Comparison of ENCODE assay signal across 8 cellular contexts in the genomic region with DNA sequence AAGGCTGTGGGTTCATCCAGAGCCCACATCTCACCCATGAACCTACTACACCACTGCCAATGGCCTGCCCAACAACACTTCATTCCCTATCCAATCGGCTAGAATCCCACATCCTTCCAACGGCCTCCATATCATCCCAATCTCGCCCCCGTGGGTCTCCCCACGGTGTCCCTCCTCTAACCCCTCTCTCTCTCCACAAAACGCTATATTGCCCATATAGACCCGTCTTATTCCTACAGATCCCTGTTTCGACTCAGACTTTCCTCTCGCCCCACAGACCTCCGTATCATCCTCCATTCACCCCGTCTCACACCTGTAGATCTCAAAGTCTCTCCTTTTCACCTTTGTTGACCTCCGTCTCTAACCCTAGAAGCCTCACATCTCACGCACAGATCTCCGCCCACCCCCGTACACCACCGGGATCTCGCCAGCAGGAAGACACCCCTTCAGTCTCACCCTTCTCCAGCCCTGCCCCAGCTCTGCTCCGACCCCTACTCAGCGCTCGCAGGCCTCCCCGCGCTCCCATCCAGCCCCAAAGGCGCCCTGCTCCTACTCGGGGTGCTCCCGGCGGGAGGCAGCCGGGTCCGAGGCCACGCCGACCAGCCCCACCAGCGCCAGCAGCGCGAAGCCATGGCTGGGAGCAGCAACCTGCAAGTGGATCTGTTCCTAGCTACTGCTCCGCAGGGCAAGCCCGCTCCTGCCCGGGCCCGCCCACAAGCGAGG. TPM values are rescaled to one million over a fixed set of nuclear protein-coding genes. Genes with fewer than 3 reads are reported as not detected.
DNase-seq lines count a peak whose midpoint lies in the region; ATAC-seq and TF ChIP-seq lines count a peak whose summit lies in the region.

A gene with protein sequence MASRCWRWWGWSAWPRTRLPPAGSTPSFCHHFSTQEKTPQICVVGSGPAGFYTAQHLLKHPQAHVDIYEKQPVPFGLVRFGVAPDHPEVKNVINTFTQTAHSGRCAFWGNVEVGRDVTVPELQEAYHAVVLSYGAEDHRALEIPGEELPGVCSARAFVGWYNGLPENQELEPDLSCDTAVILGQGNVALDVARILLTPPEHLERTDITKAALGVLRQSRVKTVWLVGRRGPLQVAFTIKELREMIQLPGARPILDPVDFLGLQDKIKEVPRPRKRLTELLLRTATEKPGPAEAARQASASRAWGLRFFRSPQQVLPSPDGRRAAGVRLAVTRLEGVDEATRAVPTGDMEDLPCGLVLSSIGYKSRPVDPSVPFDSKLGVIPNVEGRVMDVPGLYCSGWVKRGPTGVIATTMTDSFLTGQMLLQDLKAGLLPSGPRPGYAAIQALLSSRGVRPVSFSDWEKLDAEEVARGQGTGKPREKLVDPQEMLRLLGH (minus strand): TSS at position 682 of the 723 bp plus-strand sequence. CDS start 50 bp downstream, at position 632.

- H3K9me3 Mint-ChIP-seq in osteocyte (ENCODE audit: unreplicated experiment), result no peaks in the 10 kb centered on the region

- H3K4me2 ChIP-seq in PC-9, result peak within 1 kb of the TSS; percentile 97

- in situ Hi-C loops in endometrial microvascular endothelial cells (cut with HindIII; ENCODE audit: inconsistent ontology term, low pct_unique_long_range_greater_than_20kb, low sequenced_read_pairs), result no loop called here

- peak; percentile 89 for TF ChIP-seq POLR2A in GM15510 (IDR thresholded peaks at IDR 0.05; ENCODE audit: borderline replicate concordance, extremely low read depth, insufficient read length)

- POLR2A ChIA-PET in PC-9 (lab: Charles Lee; ENCODE audit: unreplicated experiment), result interaction anchor here (0.6 to 1.0 kb wide), 16 partner anchors 9 to 371 kb away, joined by 3 to 8 read pairs (median 4); a partner anchor contains a TSS

- H3K9me3 ChIP-seq in PC-9 (ENCODE audit: insufficient read depth, low read depth), result no peaks in the 10 kb centered on the region

- H3K27me3 Mint-ChIP-seq in osteocyte (ENCODE audit: unreplicated experiment), result peaks cover 3% of the 10 kb centered on the region

- peak within 1 kb of the TSS; percentile 88 for H3K4me3 Mint-ChIP-seq in osteocyte (ENCODE audit: unreplicated experiment)

- CTCF ChIA-PET in PC-9 (lab: Charles Lee), result interaction anchor here (0.5 to 1.5 kb wide), 5 partner anchors 30 to 399 kb away, joined by 4 to 12 read pairs (median 7); no protein-coding TSS in a partner anchor

- intact Hi-C loops in PC-9 (cut with micrococcal nuclease; ENCODE audit: unreplicated experiment), result loop anchor here (1.0 to 5.0 kb wide), 2 partner anchors 45 to 85 kb away; no protein-coding TSS in a partner anchor

- H2AFZ ChIP-seq in PC-9, result peak within 1 kb of the TSS; percentile 92

- ATAC-seq in HG02588 (IDR thresholded peaks at IDR 0.05; ENCODE audit: unreplicated experiment), result no peak

- H3K27ac ChIP-seq in PC-9, result peak within 1 kb of the TSS; percentile 64

- H3K36me3 ChIP-seq in H7 (replicated peaks; ENCODE audit: control insufficient read depth, insufficient read depth, low read length), result no peaks in the 10 kb centered on the region; the same call in none of the 2 replicates
- no peaks in the 10 kb centered on the region for H3K36me3 ChIP-seq in PC-9 (ENCODE audit: low read depth)

- no peaks in the 10 kb centered on the region for H4K20me1 ChIP-seq in PC-9 (ENCODE audit: insufficient read depth)

- peak within 1 kb of the TSS; percentile 93 for H3K27ac Mint-ChIP-seq in osteocyte (ENCODE audit: unreplicated experiment)

- no peak for TF ChIP-seq CTCF in PC-9 (conservative IDR thresholded peaks at IDR 0.05)
- TF ChIP-seq CTCF in osteocyte (IDR thresholded peaks at IDR 0.05), result no peak

- H3K79me2 ChIP-seq in PC-9 (ENCODE audit: low read depth), result no peaks in the 10 kb centered on the region

- DNase-seq in H7 (no peak), PC-9 (no peak), osteocyte (ENCODE audit: extremely low spot score, unreplicated experiment) (no peak), NCI-H1417 treated with DMSO at 0.1 percent for 48 hours (lab: John Stamatoyannopoulos, UW) (no peak), NOMO-1 treated with DMSO at 0.1 percent for 48 hours (lab: John Stamatoyannopoulos, UW; ENCODE audit: unreplicated experiment) (no peak)

- H3K27me3 ChIP-seq in H7 (ENCODE audit: control insufficient read depth, insufficient read depth, low read length), result peaks cover 9% of the 10 kb centered on the region
- H3K27me3 ChIP-seq in PC-9 (ENCODE audit: insufficient read depth, low read depth), result no peaks in the 10 kb centered on the region

- peaks cover 2% of the 10 kb centered on the region for H3K36me3 Mint-ChIP-seq in osteocyte (ENCODE audit: unreplicated experiment)

- BruUV-seq in PC-9 (replicated peaks; lab: Mats Ljungman, UMichigan), result no TSS peak

- H3K4me1 ChIP-seq in PC-9 (replicated peaks; ENCODE audit: insufficient read depth), result peaks cover 15% of the 10 kb centered on the region

- peak within 1 kb of the TSS; percentile 73 for H3K4me3 ChIP-seq in H7 (ENCODE audit: insufficient read depth, low read depth, low read length)
- peak within 1 kb of the TSS; percentile 85 for H3K4me3 ChIP-seq in PC-9

- no peaks in the 10 kb centered on the region for H3K9me2 ChIP-seq in PC-9 (ENCODE audit: insufficient read depth)

- peaks cover 15% of the 10 kb centered on the region for H3K4me1 Mint-ChIP-seq in osteocyte (ENCODE audit: unreplicated experiment)

- no peaks in the 10 kb centered on the region for H3F3A ChIP-seq in PC-9 (ENCODE audit: insufficient read depth, low read depth)

RNA-seq across cellular contexts. Expression of the gene that starts here (rescaled TPM):
- total RNA-seq in H7 (2014; rRNA removed; shearing (Covaris generic)), result 4.9 and 9.7 TPM in 2 replicates
- total RNA-seq in PC-9 (2021), result 18.2 and 30.7 TPM in 2 replicates
- total RNA-seq in endometrial microvascular endothelial cells (ENCODE audit: inconsistent ontology term), result 73.7 TPM
- 9.1 and 11.2 TPM in 2 replicates for total RNA-seq in osteocyte
